In genomic region chr12:122187466-122187865, GRCh38 we compare ENCODE assay signal across 24 cellular contexts. TPM values are rescaled to one million over a fixed set of nuclear protein-coding genes. Genes with fewer than 3 reads are reported as not detected.
"Had no signal": no experiment of that assay in that cellular context is flagged by ENCODE, and none has a peak within 500 bp of the region (broad histone marks: within the 10 kb centered on the region; RNA-seq: fewer than 3 reads in every experiment).

No MANE protein-coding gene starts in this region.

- H3K36me3 Mint-ChIP-seq: IgD-negative memory B cell had no signal

- H3K9me3 Mint-ChIP-seq: IgD-negative memory B cell had no signal

- H3K4me3 ChIP-seq: K562 had no signal

- H3K4me3 Mint-ChIP-seq: IgD-negative memory B cell had no signal

- FAIRE-seq: HTR-8/SVneo, K562 had no signal

- H3K27ac ChIP-seq: HL-60, KMS-11, RWPE1 had no signal

- ATAC-seq: K562, Panc1, PC-3, SK-N-SH treated with all-trans-retinoic acid at 6 μM for 48 hours had no signal

- H3K27ac Mint-ChIP-seq: IgD-negative memory B cell had no signal

- DNase-seq: Kasumi-1, MM.1S, NCI-H1092 treated with DMSO at 0.1 percent for 48 hours, NCI-H1436, NCI-H187, NCI-H2029, NCI-H2081 treated with DMSO at 0.1 percent for 48 hours, NCI-H2171, NCI-H226, NCI-H446, NCI-H510A, NCI-H526, PC-3, SHP77 had no signal

- H3K9ac ChIP-seq: KMS-11 had no signal

RNA-seq across cellular contexts. Expression of gene LRRC43, which starts 4.5 kb away (rescaled TPM):
- total RNA-seq: K562; M059J; T-helper 1 cell treated with Interleukin-12 subunit alpha and Interleukin-12 subunit beta and Interleukin-4 antibody, amounts not matched to agents 30 ng/mL and 1 ng/mL, for 36 hours had no signal
- polyA plus RNA-seq: IgD-negative memory B cell had no signal

RNA-seq across cellular contexts. Expression of gene IL31, which starts 13.4 kb away (rescaled TPM):
- total RNA-seq: K562; M059J; PC-3; T-helper 1 cell treated with Interleukin-12 subunit alpha and Interleukin-12 subunit beta and Interleukin-4 antibody, amounts not matched to agents 30 ng/mL and 1 ng/mL, for 36 hours had no signal
- polyA plus RNA-seq: IgD-negative memory B cell, K562 had no signal
